ENCODE assay signal across 8 cellular contexts in genomic region chr4:22607382-22607781, GRCh38.
DNase-seq lines count a peak whose midpoint lies in the region; ATAC-seq and TF ChIP-seq lines count a peak whose summit lies in the region.

No MANE protein-coding gene starts in this region.

- DNase-seq in AG08395 (ENCODE audit: low spot score), result peak; percentile 52
- DNase-seq in M059J (ENCODE audit: low read depth), result peak; percentile 59
- peak; percentile 18 to 27 for DNase-seq in activated CD4-positive, alpha-beta T cell treated with anti-CD3 and anti-CD28 coated beads, Interleukin-2, amount 50 U/mL, for 48 hours
- peak; percentile 37 for DNase-seq in fibroblast of the aortic adventitia (ENCODE audit: low read depth)
- peak; percentile 21 for DNase-seq in pons (ENCODE audit: low spot score)

- H3K4me3 ChIP-seq in fibroblast of the aortic adventitia (ENCODE audit: low read depth, low read length), result no peak overlapping the region

- ATAC-seq in GM18519 (IDR thresholded peaks at IDR 0.05; ENCODE audit: low FRiP score, unreplicated experiment) (peak; percentile 72), HG03439 (IDR thresholded peaks at IDR 0.05; ENCODE audit: unreplicated experiment) (no peak), HG02840 (IDR thresholded peaks at IDR 0.05; ENCODE audit: low FRiP score, unreplicated experiment) (no peak)

- TF ChIP-seq CTCF in fibroblast of the aortic adventitia (IDR thresholded peaks at IDR 0.05; ENCODE audit: insufficient read depth, low read length), result peak; percentile 65
